ENCODE assay signal across 9 cellular contexts in the genomic region with DNA sequence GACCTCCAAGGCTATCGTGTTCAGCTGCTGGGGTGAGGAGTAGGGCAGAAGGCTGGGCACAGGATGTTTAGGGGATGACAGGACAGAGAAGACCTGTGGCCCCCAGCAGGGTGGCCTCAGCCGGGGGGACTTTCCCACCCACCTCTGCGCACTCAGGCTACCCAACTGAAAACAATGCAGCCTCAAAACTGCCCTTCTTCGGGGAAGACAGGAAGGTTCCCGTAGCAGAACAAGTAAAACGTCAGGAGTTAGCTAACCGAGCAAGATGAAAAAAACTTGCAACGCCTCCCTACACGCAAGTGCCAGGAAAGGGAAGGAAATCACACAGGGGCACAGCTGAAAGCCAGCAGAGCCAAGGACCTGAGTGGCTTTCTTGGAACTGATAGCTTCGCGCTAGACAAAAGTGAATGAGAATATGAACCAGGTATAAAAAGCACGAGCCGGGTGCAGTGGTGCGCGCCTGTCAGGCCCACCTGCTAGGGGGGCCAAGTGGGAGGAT. TPM values are rescaled to one million over a fixed set of nuclear protein-coding genes. Genes with fewer than 3 reads are reported as not detected.
A peak's percentile ranks its signal among the peaks of the same experiment; 100 is the strongest.
DNase-seq lines count a peak whose midpoint lies in the region; ATAC-seq and TF ChIP-seq lines count a peak whose summit lies in the region.
"Had no signal": no experiment of that assay in that cellular context is flagged by ENCODE, and none has a peak within 500 bp of the region (broad histone marks: within the 10 kb centered on the region; RNA-seq: fewer than 3 reads in every experiment).

No MANE protein-coding gene starts in this region.

- intact Hi-C loops in prostate gland (cut with DNase I) = no loop called here

- TF ChIP-seq CTCF in GM12875 (IDR thresholded peaks at IDR 0.05; ENCODE audit: borderline replicate concordance, insufficient read depth, low read depth, low read length) (no peak), prostate gland (IDR thresholded peaks at IDR 0.05) (no peak), WERI-Rb-1 (IDR thresholded peaks at IDR 0.05; ENCODE audit: low read depth, low read length) (no peak)

- no peaks in the 10 kb centered on the region for H3K36me3 ChIP-seq in prostate gland
- no peaks in the 10 kb centered on the region for H3K36me3 ChIP-seq in WERI-Rb-1

- H3K4me1 Mint-ChIP-seq in activated naive CD8-positive, alpha-beta T cell treated with anti-CD3 and anti-CD28 coated beads, Interleukin-2, amount 10 ng/mL, durations not matched to agents 7 days and 5 days = peaks cover 35% of the 10 kb centered on the region

- H3K4me1 ChIP-seq in prostate gland (replicated peaks) = no peaks in the 10 kb centered on the region

- ATAC-seq in activated naive CD8-positive, alpha-beta T cell treated with anti-CD3 and anti-CD28 coated beads, Interleukin-2, amount 10 ng/mL, durations not matched to agents 7 days and 5 days (ENCODE audit: low read depth) = peak; percentile 83
- ATAC-seq in HG03280 (IDR thresholded peaks at IDR 0.05; ENCODE audit: unreplicated experiment) = no peak

- POLR2A ChIA-PET in activated naive CD8-positive, alpha-beta T cell treated with anti-CD3 and anti-CD28 coated beads, Interleukin-2, amount 10 ng/mL, durations not matched to agents 7 days and 5 days (lab: Charles Lee) = interaction anchor here (0.8 to 2.1 kb wide), 7 partner anchors 8 to 112 kb away, joined by 3 to 23 read pairs (median 6); no protein-coding TSS in a partner anchor

- H3K36me3 Mint-ChIP-seq in activated naive CD8-positive, alpha-beta T cell treated with anti-CD3 and anti-CD28 coated beads, Interleukin-2, amount 10 ng/mL, durations not matched to agents 7 days and 5 days = no peaks in the 10 kb centered on the region

- H3K27me3 ChIP-seq in prostate gland (replicated peaks; ENCODE audit: insufficient read depth) (no peaks in the 10 kb centered on the region), WERI-Rb-1 (ENCODE audit: insufficient read depth, low read depth, severe bottlenecking) (no peaks in the 10 kb centered on the region)

- no peaks in the 10 kb centered on the region for H3K27me3 Mint-ChIP-seq in activated naive CD8-positive, alpha-beta T cell treated with anti-CD3 and anti-CD28 coated beads, Interleukin-2, amount 10 ng/mL, durations not matched to agents 7 days and 5 days

- 33% methylated on average over 15 of the region's 15 CpGs for WGBS in prostate gland

- peak overlapping the region; percentile 92 for H3K27ac Mint-ChIP-seq in activated naive CD8-positive, alpha-beta T cell treated with anti-CD3 and anti-CD28 coated beads, Interleukin-2, amount 10 ng/mL, durations not matched to agents 7 days and 5 days

- DNase-seq in KBM-7 (peak; percentile 78), prostate gland (ENCODE audit: low spot score) (peak; percentile 51), NCI-H1436 (lab: John Stamatoyannopoulos, UW) (no peak), A172 (ENCODE audit: low spot score) (no peak), WERI-Rb-1 (no peak)
- DNase-seq in activated naive CD8-positive, alpha-beta T cell treated with anti-CD3 and anti-CD28 coated beads, Interleukin-2, amount 10 ng/mL, durations not matched to agents 7 days and 5 days = peak; percentile 64
- DNase-seq: NCI-H345 had no signal

- TF ChIP-seq POLR2A in prostate gland (IDR thresholded peaks at IDR 0.05) = no peak

- H3K9me3 ChIP-seq in prostate gland (no peaks in the 10 kb centered on the region), WERI-Rb-1 (ENCODE audit: severe bottlenecking) (peaks cover 4% of the 10 kb centered on the region)

- H3K4me3 Mint-ChIP-seq in activated naive CD8-positive, alpha-beta T cell treated with anti-CD3 and anti-CD28 coated beads, Interleukin-2, amount 10 ng/mL, durations not matched to agents 7 days and 5 days = peak overlapping the region; percentile 73

- H3K9me3 Mint-ChIP-seq in activated naive CD8-positive, alpha-beta T cell treated with anti-CD3 and anti-CD28 coated beads, Interleukin-2, amount 10 ng/mL, durations not matched to agents 7 days and 5 days = no peaks in the 10 kb centered on the region

- peak overlapping the region; percentile 25 to 30 for H3K27ac ChIP-seq in prostate gland
- H3K27ac ChIP-seq in WERI-Rb-1 = no peak overlapping the region

- peak overlapping the region; percentile 15 for H3K4me3 ChIP-seq in GM12875 (ENCODE audit: low read depth, low read length)
- no peak overlapping the region for H3K4me3 ChIP-seq in prostate gland
- H3K4me3 ChIP-seq in WERI-Rb-1 (ENCODE audit: low read depth, low read length) = no peak overlapping the region

- in situ Hi-C loops in KBM-7 (cut with MboI; ENCODE audit: low pct_unique_long_range_greater_than_20kb, low sequenced_read_pairs) = no loop called here

RNA-seq across cellular contexts. Expression of gene FURIN, which starts 38.4 kb away (rescaled TPM):
- total RNA-seq in activated naive CD8-positive, alpha-beta T cell treated with anti-CD3 and anti-CD28 coated beads, Interleukin-2, amount 10 ng/mL, durations not matched to agents 7 days and 5 days = 10 to 100 TPM; 62.2 to 63.5 TPM
- 100 to 1,000 TPM in 1 of 2 donors, 10 to 100 TPM in 1; 92.8 to 154 TPM for total RNA-seq in prostate gland
- total RNA-seq in A172 (2014; rRNA removed; shearing (Covaris generic)) = 56.1 and 60.0 TPM in 2 replicates

RNA-seq across cellular contexts. Expression of gene FES, which starts 54.3 kb away (rescaled TPM):
- 1 to 10 TPM; 6.2 to 7.5 TPM for total RNA-seq in activated naive CD8-positive, alpha-beta T cell treated with anti-CD3 and anti-CD28 coated beads, Interleukin-2, amount 10 ng/mL, durations not matched to agents 7 days and 5 days
- 10 to 100 TPM; 22.8 to 33.9 TPM for total RNA-seq in prostate gland
- total RNA-seq in A172 (2014; rRNA removed; shearing (Covaris generic)) = 0.12 and 0.14 TPM in 2 replicates

Comparison
In these comparisons a context has a peak if more than half of its experiments do, and no peak if none do; other contexts are left out.
1. DNase-seq: peak in KBM-7 (single experiment), activated naive CD8-positive, alpha-beta T cell treated with anti-CD3 and anti-CD28 coated beads, Interleukin-2, amount 10 ng/mL, durations not matched to agents 7 days and 5 days (single experiment) and prostate gland (single experiment); none in NCI-H1436 (single experiment), A172 (single experiment) and WERI-Rb-1 (single experiment).